ENCODE assay signal across 9 cellular contexts in the genomic region with DNA sequence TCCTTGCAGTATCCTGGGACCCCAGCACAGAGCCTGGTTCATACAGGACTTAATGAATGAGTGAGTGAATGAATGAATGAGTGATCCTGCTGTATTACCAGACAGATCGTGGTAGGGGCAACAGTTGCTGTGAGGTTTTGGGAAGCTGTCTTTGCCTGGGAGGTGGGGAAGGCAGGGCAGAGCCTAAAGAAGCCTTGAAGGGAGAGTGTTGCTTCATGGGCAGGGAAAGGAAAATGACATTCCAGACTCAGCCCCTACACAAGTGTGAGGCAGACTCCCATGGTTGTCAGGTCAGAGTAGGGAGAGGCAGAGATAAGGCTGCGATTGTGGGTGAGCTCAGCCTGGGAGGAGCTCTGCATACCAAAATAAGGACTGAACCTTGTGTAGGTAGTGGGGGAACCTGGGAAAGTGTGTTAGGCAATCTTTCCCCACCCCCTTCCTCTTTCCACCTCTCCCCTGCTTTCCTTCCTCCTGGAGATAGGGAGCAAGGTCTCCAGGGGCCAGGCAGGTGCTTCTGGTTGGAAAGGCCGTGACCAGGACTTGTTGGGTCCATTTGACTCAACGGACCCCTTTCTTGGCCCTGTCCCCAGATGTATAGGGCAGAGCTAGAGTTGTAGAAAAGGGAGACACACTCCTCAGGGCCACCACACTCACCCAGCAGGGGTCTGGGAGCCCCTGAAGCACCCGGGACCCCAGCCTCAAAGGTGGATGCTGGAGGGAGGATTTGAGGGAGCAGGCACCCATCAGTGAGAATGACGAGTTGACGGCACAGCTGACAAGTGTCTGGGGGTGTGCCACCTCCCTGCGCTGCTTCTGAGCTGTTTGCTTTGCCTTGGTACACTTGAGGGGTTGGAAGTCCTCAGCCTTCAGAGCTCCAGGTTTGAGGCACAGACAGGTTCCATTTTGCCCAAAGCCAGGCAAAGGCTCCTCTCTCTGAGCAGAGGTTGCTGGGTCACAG. TPM values are rescaled to one million over a fixed set of nuclear protein-coding genes. Genes with fewer than 3 reads are reported as not detected.
DNase-seq lines count a peak whose midpoint lies in the region; ATAC-seq and TF ChIP-seq lines count a peak whose summit lies in the region.
"Had no signal": no experiment of that assay in that cellular context is flagged by ENCODE, and none has a peak within 500 bp of the region (broad histone marks: within the 10 kb centered on the region; RNA-seq: fewer than 3 reads in every experiment).

No MANE protein-coding gene starts in this region.

- 54 to 60% methylated on average over 7 to 8 of the region's 8 CpGs for WGBS in thyroid gland, 2 donors

- intact Hi-C loops in lower lobe of right lung (cut with DNase I) (no loop called here), thyroid gland (cut with DNase I) (no loop called here)

- DNase-seq in NOMO-1 treated with DMSO at 0.1 percent for 48 hours (lab: John Stamatoyannopoulos, UW; ENCODE audit: unreplicated experiment) (peak; percentile 20), NOMO-1 treated with dmso at 0.1 percent for 144 hours (lab: John Stamatoyannopoulos, UW; ENCODE audit: unreplicated experiment) (no peak), caudate nucleus (lab: John Stamatoyannopoulos, UW) (peak in 33 of 61 donors; percentile 7 to 84 (median 35)), lower lobe of right lung (no peak), thyroid gland (peak; percentile 59 to 65), NCI-H526 (lab: John Stamatoyannopoulos, UW) (no peak), NCI-H2227 (lab: John Stamatoyannopoulos, UW; ENCODE audit: unreplicated experiment) (no peak), SKM-1 treated with dmso at 0.1 percent for 144 hours (lab: John Stamatoyannopoulos, UW; ENCODE audit: unreplicated experiment) (no peak)
- DNase-seq: posterior cingulate gyrus had no signal

- H3K27me3 ChIP-seq in lower lobe of right lung (ENCODE audit: low read depth) (no peaks in the 10 kb centered on the region), thyroid gland (no peaks in the 10 kb centered on the region)

- H3K4me1 ChIP-seq in lower lobe of right lung = no peaks in the 10 kb centered on the region
- peaks cover 12 to 14% of the 10 kb centered on the region in 2 donors for H3K4me1 ChIP-seq in thyroid gland

- H3K27ac ChIP-seq in caudate nucleus (ENCODE audit: low read depth, low read length) (peak overlapping the region; percentile 82), lower lobe of right lung (peak overlapping the region; percentile 67), thyroid gland (peak overlapping the region in 2 of 3 donors; percentile 24 to 46)

- ATAC-seq in lower lobe of right lung = peak; percentile 90 to 94

- H3K9me3 ChIP-seq in lower lobe of right lung (peaks cover 4% of the 10 kb centered on the region), thyroid gland (no peaks in the 10 kb centered on the region)

- peak in 1 of 2 donors; percentile 16 for TF ChIP-seq POLR2A in thyroid gland (IDR thresholded peaks at IDR 0.05)

- TF ChIP-seq CTCF in lower lobe of right lung (IDR thresholded peaks at IDR 0.05) = no peak
- no peak for TF ChIP-seq CTCF in thyroid gland (IDR thresholded peaks at IDR 0.05)

- H3K36me3 ChIP-seq in lower lobe of right lung = no peaks in the 10 kb centered on the region
- no peaks in the 10 kb centered on the region for H3K36me3 ChIP-seq in thyroid gland

- H3K4me3 ChIP-seq in lower lobe of right lung = no peak overlapping the region
- H3K4me3 ChIP-seq in thyroid gland (replicated peaks in 1 of 3) = no peak overlapping the region

RNA-seq across cellular contexts. Expression of gene TOB1, which starts 18.5 kb away (rescaled TPM):
- total RNA-seq in lower lobe of right lung = 72.9 TPM
- total RNA-seq in thyroid gland = 10 to 100 TPM; 28.1 to 46.4 (median 31.1) TPM

RNA-seq across cellular contexts. Expression of gene WFIKKN2, which starts 49.2 kb away (rescaled TPM):
- total RNA-seq in lower lobe of right lung = 0.35 TPM
- under 1 TPM in 1 of 4 donors, not detected in 3; 0.11 TPM for total RNA-seq in thyroid gland

Comparison
In these comparisons a context has a peak if more than half of its experiments do, and no peak if none do; other contexts are left out.
1. DNase-seq: peak in NOMO-1 treated with DMSO at 0.1 percent for 48 hours (single experiment), caudate nucleus (33 of 61) and thyroid gland (2 of 2); none in NOMO-1 treated with dmso at 0.1 percent for 144 hours (single experiment), lower lobe of right lung (single experiment), NCI-H526 (0 of 2), NCI-H2227 (single experiment) and SKM-1 treated with dmso at 0.1 percent for 144 hours (single experiment).
2. Peak in every context shown above with its lines, with median percentiles within 50 percentile points of each other: H3K27ac ChIP-seq.